In the genomic region with DNA sequence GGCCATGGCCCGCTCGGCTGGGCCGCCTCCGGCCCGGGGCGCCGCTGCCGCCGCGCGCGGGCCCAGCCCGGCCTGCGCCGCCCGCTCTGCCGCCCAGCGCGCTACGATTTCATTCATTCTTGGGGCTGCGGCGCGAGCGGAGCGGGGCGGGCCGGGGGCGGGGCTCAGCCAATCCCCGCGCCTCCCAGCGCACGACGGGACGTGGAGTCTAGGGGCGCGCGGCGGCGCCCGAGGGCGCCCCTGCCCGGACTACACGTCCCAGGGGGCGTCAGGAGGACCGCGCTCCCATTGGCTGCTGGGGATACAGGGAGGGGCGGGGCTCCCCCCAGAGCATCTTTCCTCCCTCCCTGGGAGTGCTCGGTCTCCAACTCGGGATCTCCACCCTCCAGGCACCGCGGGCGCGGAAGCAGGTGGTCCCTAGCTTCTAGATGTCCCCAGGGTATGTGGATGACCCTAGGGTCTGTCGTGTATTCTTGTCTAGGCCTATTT, we compare ENCODE assay signal across 8 cellular contexts.
A peak's percentile ranks its signal among the peaks of the same experiment; 100 is the strongest.
DNase-seq lines count a peak whose midpoint lies in the region; ATAC-seq lines count a peak whose summit lies in the region.

No MANE protein-coding gene starts in this region.

- peak overlapping the region; percentile 52 for H3K4me3 ChIP-seq in iPS-15b (ENCODE audit: low read depth, low read length)

- ATAC-seq in GM21786 (IDR thresholded peaks at IDR 0.05; ENCODE audit: unreplicated experiment): peak; percentile 52

- peaks cover 7% of the 10 kb centered on the region for H3K4me1 ChIP-seq in iPS-15b (ENCODE audit: control insufficient read depth, insufficient read depth, low read length)

- no peaks in the 10 kb centered on the region for H3K9me3 ChIP-seq in iPS-15b (ENCODE audit: control insufficient read depth, insufficient read depth, low read length)

- peaks cover 9% of the 10 kb centered on the region for H3K27me3 ChIP-seq in iPS-15b (ENCODE audit: control insufficient read depth, insufficient read depth, low read length)

- no peak overlapping the region for H3K9ac ChIP-seq in iPS-15b (ENCODE audit: low read depth, low read length)

- DNase-seq in CMK (ENCODE audit: low read depth) (peak; percentile 81), NCI-H1417 treated with DMSO at 0.1 percent for 48 hours (lab: John Stamatoyannopoulos, UW) (peak; percentile 60), T-helper 2 cell (peak; percentile 32 to 90 (median 59)), amygdala (lab: John Stamatoyannopoulos, UW) (peak in 55 of 56 donors; percentile 55 to 96 (median 87)), LoVo (ENCODE audit: low spot score) (no peak)
- peak; percentile 85 for DNase-seq in stimulated activated CD4-positive, alpha-beta T cell treated with anti-CD3 and anti-CD28 coated beads, Interleukin-15, amount 100 ng/mL, for 24 hours

- no peaks in the 10 kb centered on the region for H3K36me3 ChIP-seq in iPS-15b (ENCODE audit: control insufficient read depth, insufficient read depth, low read length)
